In genomic region chr1:3275471-3276340, GRCh38 we compare ENCODE assay signal across 20 cellular contexts.
DNase-seq lines count a peak whose midpoint lies in the region; ATAC-seq, FAIRE-seq and TF ChIP-seq lines count a peak whose summit lies in the region.
"Had no signal": no experiment of that assay in that cellular context is flagged by ENCODE, and none has a peak within 500 bp of the region (broad histone marks: within the 10 kb centered on the region; RNA-seq: fewer than 3 reads in every experiment).

No MANE protein-coding gene starts in this region.

- no peak overlapping the region for H3K27ac Mint-ChIP-seq in astrocyte (ENCODE audit: unreplicated experiment)
- H3K27ac Mint-ChIP-seq: activated CD4-positive, alpha-beta T cell treated with anti-CD3 and anti-CD28 coated beads for 36 hours had no signal

- H3K27ac ChIP-seq in astrocyte (ENCODE audit: low read depth, low read length) = peak overlapping the region; percentile 38
- H3K27ac ChIP-seq: esophagus squamous epithelium had no signal

- H3K36me3 Mint-ChIP-seq in astrocyte (ENCODE audit: low read depth, unreplicated experiment) = no peaks in the 10 kb centered on the region

- DNase-seq in AG20443 (ENCODE audit: low spot score) (peak; percentile 30), astrocyte (ENCODE audit: low read depth) (peak; percentile 53), fibroblast of the conjunctiva (ENCODE audit: low read depth) (peak; percentile 20), skeletal muscle cell (ENCODE audit: low read depth) (peak; percentile 13), RKO (ENCODE audit: low spot score) (no peak), HuH-7.5 (ENCODE audit: low spot score) (no peak)
- DNase-seq: activated CD4-positive, alpha-beta T cell treated with anti-CD3 and anti-CD28 coated beads for 36 hours; activated CD8-positive, alpha-beta memory T cell treated with anti-CD3 and anti-CD28 coated beads, Interleukin-2, amount 50 U/mL, for 4 hours; Calu3; esophagus squamous epithelium; GF-D8; left colon; mucosa of descending colon; NCI-H1436; NCI-H2227 treated with DMSO at 0.1 percent for 48 hours; occipital lobe had no signal

- no peak for TF ChIP-seq CTCF in astrocyte (IDR thresholded peaks at IDR 0.05; ENCODE audit: insufficient read depth, low read depth, low read length)

- H2AFZ ChIP-seq in astrocyte (ENCODE audit: low read depth, low read length) = peak overlapping the region; percentile 75

- no peak for FAIRE-seq in astrocyte (lab: Jason Lieb, UNC)
- FAIRE-seq: H54 had no signal

- no peaks in the 10 kb centered on the region for H3K9me3 ChIP-seq in astrocyte (ENCODE audit: insufficient read depth, low read depth, low read length)
- H3K9me3 ChIP-seq: esophagus squamous epithelium, mucosa of descending colon had no signal

- no peaks in the 10 kb centered on the region for H3K4me1 Mint-ChIP-seq in astrocyte (ENCODE audit: low read depth, unreplicated experiment)
- H3K4me1 Mint-ChIP-seq: activated CD4-positive, alpha-beta T cell treated with anti-CD3 and anti-CD28 coated beads for 36 hours had no signal

- ATAC-seq in GM21825 (IDR thresholded peaks at IDR 0.05; ENCODE audit: unreplicated experiment) = no peak
- no peak for ATAC-seq in GM21423 (IDR thresholded peaks at IDR 0.05; ENCODE audit: unreplicated experiment)
- ATAC-seq: activated CD4-positive, alpha-beta T cell treated with anti-CD3 and anti-CD28 coated beads for 36 hours; left colon; mucosa of descending colon had no signal

- no peaks in the 10 kb centered on the region for H3K9me3 Mint-ChIP-seq in astrocyte (ENCODE audit: unreplicated experiment)

- H4K20me1 ChIP-seq in astrocyte (ENCODE audit: insufficient read depth, low read length) = peaks cover 25% of the 10 kb centered on the region

- H3K79me2 ChIP-seq in astrocyte (ENCODE audit: insufficient read depth, low read length) = no peaks in the 10 kb centered on the region

- peaks cover 15% of the 10 kb centered on the region for H3K4me1 ChIP-seq in astrocyte (ENCODE audit: insufficient read depth, low read length)
- H3K4me1 ChIP-seq: esophagus squamous epithelium had no signal

- no peaks in the 10 kb centered on the region for H3K36me3 ChIP-seq in astrocyte (ENCODE audit: insufficient read depth, low read length)
- H3K36me3 ChIP-seq: esophagus squamous epithelium had no signal

- peaks cover 62% of the 10 kb centered on the region for H3K27me3 Mint-ChIP-seq in astrocyte (ENCODE audit: low read depth, unreplicated experiment)

- no peak overlapping the region for H3K4me3 Mint-ChIP-seq in astrocyte (ENCODE audit: unreplicated experiment)
- H3K4me3 Mint-ChIP-seq: activated CD4-positive, alpha-beta T cell treated with anti-CD3 and anti-CD28 coated beads for 36 hours had no signal

- H3K4me2 ChIP-seq in astrocyte (ENCODE audit: low read length) = peak overlapping the region; percentile 77
- H3K4me2 ChIP-seq: smooth muscle cell had no signal

- H3K4me3 ChIP-seq in astrocyte (ENCODE audit: insufficient read depth, low read depth, low read length) = no peak overlapping the region
- no peak overlapping the region for H3K4me3 ChIP-seq in skeletal muscle cell (ENCODE audit: low read depth, low read length)
- H3K4me3 ChIP-seq: esophagus squamous epithelium, mucosa of descending colon, smooth muscle cell had no signal

- peaks cover 3% of the 10 kb centered on the region for H3K27me3 ChIP-seq in astrocyte (ENCODE audit: insufficient read depth, low read length)

- H3K9ac ChIP-seq in astrocyte (ENCODE audit: low read length) = peak overlapping the region; percentile 31

Comparison
In these comparisons a context has a peak if more than half of its experiments do, and no peak if none do; other contexts are left out.
1. DNase-seq: peak in AG20443 (single experiment), astrocyte (single experiment), fibroblast of the conjunctiva (single experiment) and skeletal muscle cell (single experiment); none in RKO (single experiment) and HuH-7.5 (single experiment).